ENCODE assay signal across 8 cellular contexts in genomic region chr10:49539320-49539885, GRCh38. TPM values are rescaled to one million over a fixed set of nuclear protein-coding genes. Genes with fewer than 3 reads are reported as not detected.
DNase-seq lines count a peak whose midpoint lies in the region; ATAC-seq, FAIRE-seq and TF ChIP-seq lines count a peak whose summit lies in the region.

No MANE protein-coding gene starts in this region.

- under 1% methylated on average over 26 of the region's 26 CpGs for WGBS in GM12878 (ENCODE audit: insufficient coverage, insufficient replicate concordance, low lambda C conversion rate, missing lambda C conversion rate)
- no CpG with 5 or more reads among the region's 26 CpGs for WGBS in iPS DF 6.9 (ENCODE audit: insufficient coverage, insufficient read length)

- DNase-seq in RPMI7951 (ENCODE audit: low read depth) (peak; percentile 51), GM12878 (ENCODE audit: low read depth, low spot score) (no peak), iPS DF 6.9 (ENCODE audit: low read depth, low spot score) (no peak), retinal pigment epithelial cell (ENCODE audit: low read depth) (no peak), NCI-H2029 treated with DMSO at 0.1 percent for 48 hours (lab: John Stamatoyannopoulos, UW) (no peak)

- in situ Hi-C loops in GM12878 (cut with MboI) = loop anchor here (10.0 kb wide), 1 partner anchor 875 kb away; no protein-coding TSS in a partner anchor

- peak overlapping the region; percentile 90 for H3K9ac ChIP-seq in BLaER1
- H3K9ac ChIP-seq in GM12878 (ENCODE audit: control insufficient read depth, insufficient read depth, low read length) = peak overlapping the region; percentile 62

- 0 out of 2 replicates have a peak, but pooled peaks cover 7% of the 10 kb centered on the region for H3K36me3 ChIP-seq in BLaER1
- no peaks in the 10 kb centered on the region for H3K36me3 ChIP-seq in GM12878 (ENCODE audit: control insufficient read depth in 2 of 2, insufficient read depth in 2 of 2, low read length in 1 of 2)
- H3K36me3 ChIP-seq in iPS DF 6.9 (ENCODE audit: control insufficient read depth, insufficient read depth, low read length) = no peaks in the 10 kb centered on the region

- TF ChIP-seq POLR2A in GM12878 (IDR thresholded peaks at IDR 0.05; ENCODE audit: low read depth, low read length) = no peak

- H4K20me1 ChIP-seq in BLaER1 = peaks cover 16% of the 10 kb centered on the region
- H4K20me1 ChIP-seq in GM12878 (ENCODE audit: control insufficient read depth, insufficient read depth) = no peaks in the 10 kb centered on the region

- H3K27ac ChIP-seq in BLaER1 (peak overlapping the region; percentile 86), GM12878 (ENCODE audit: control insufficient read depth, insufficient read depth) (peak overlapping the region; percentile 82), iPS DF 6.9 (ENCODE audit: low read length) (no peak overlapping the region)

- TF ChIP-seq CTCF in GM12878 (IDR thresholded peaks at IDR 0.05 in 2 of 3, conservative IDR thresholded peaks at IDR 0.05 in 1 of 3; ENCODE audit: control insufficient read depth in 2 of 3, extremely low read depth in 1 of 3, insufficient read depth in 1 of 3, low read depth in 3 of 3, low read length in 3 of 3) (no peak), retinal pigment epithelial cell (conservative IDR thresholded peaks at IDR 0.05; ENCODE audit: low read depth, low read length) (no peak)

- H3K4me3 ChIP-seq in BLaER1 (peak overlapping the region; percentile 92), GM12878 (peak overlapping the region; percentile 64; the same call in 1 of the 2 replicates), iPS DF 6.9 (ENCODE audit: low read length) (peak overlapping the region; percentile 70; the same call in 1 of the 2 replicates), retinal pigment epithelial cell (ENCODE audit: low read length) (peak overlapping the region; percentile 72)

- RAD21 ChIA-PET in GM12878 (lab: Charles Lee; ENCODE audit: unreplicated experiment) = interaction anchor here (0.7 to 1.5 kb wide), 7 partner anchors 9 to 883 kb away, joined by 3 to 5 read pairs (median 3); no protein-coding TSS in a partner anchor

- ATAC-seq in GM19023 (IDR thresholded peaks at IDR 0.05; ENCODE audit: unreplicated experiment) (peak; percentile 13), HG03342 (IDR thresholded peaks at IDR 0.05; ENCODE audit: unreplicated experiment) (peak; percentile 4), GM12878 (peak; percentile 16)

- TF ChIP-seq RAD21 in GM12878 (IDR thresholded peaks at IDR 0.05; ENCODE audit: insufficient read depth, low read depth, low read length) = no peak

- peak overlapping the region; percentile 99 for H2AFZ ChIP-seq in GM12878 (ENCODE audit: control insufficient read depth, low read depth, low read length)

- POLR2A ChIA-PET in GM12878 (lab: Charles Lee) = interaction anchor here (0.5 to 2.7 kb wide), 4 partner anchors 9 to 1098 kb away, joined by 3 to 12 read pairs (median 4); no protein-coding TSS in a partner anchor

- no peak; a peak in 1 of 4 replicates for TF ChIP-seq EP300 in GM12878 (IDR thresholded peaks at IDR 0.05; ENCODE audit: borderline replicate concordance in 1 of 2, control insufficient read depth in 1 of 2, low read depth in 2 of 2, low read length in 2 of 2)

- SMC1A ChIA-PET in GM12878 (lab: Charles Lee; ENCODE audit: uncharacterized antibody, unreplicated experiment) = interaction anchor here (1.2 to 1.9 kb wide), 3 partner anchors 12 to 304 kb away, joined by 3 to 4 read pairs (median 4); no protein-coding TSS in a partner anchor

- H3K9me3 ChIP-seq in BLaER1 = peaks cover 6% of the 10 kb centered on the region
- no peaks in the 10 kb centered on the region; the same call in 2 of the 3 replicates for H3K9me3 ChIP-seq in GM12878 (replicated peaks; ENCODE audit: control insufficient read depth, insufficient read depth, low read length)
- no peaks in the 10 kb centered on the region for H3K9me3 ChIP-seq in iPS DF 6.9 (ENCODE audit: control insufficient read depth, insufficient read depth, low read length)

- no peak for FAIRE-seq in GM12878 (lab: Jason Lieb, UNC)

- intact Hi-C loops in GM12878 (cut with micrococcal nuclease; ENCODE audit: unreplicated experiment) = no loop called here

- peaks cover 33% of the 10 kb centered on the region for H3K4me1 ChIP-seq in BLaER1
- H3K4me1 ChIP-seq in GM12878 (ENCODE audit: control insufficient read depth, insufficient read depth, low read length) = peaks cover 31% of the 10 kb centered on the region
- peaks cover 4% of the 10 kb centered on the region for H3K4me1 ChIP-seq in iPS DF 6.9 (ENCODE audit: control insufficient read depth, insufficient read depth, low read length)

- CTCF ChIA-PET in GM12878 (lab: Yijun Ruan, JAX) = interaction anchor here (0.6 to 1.7 kb wide), 9 partner anchors 12 to 883 kb away, joined by 3 to 7 read pairs (median 3); no protein-coding TSS in a partner anchor

- peak overlapping the region; percentile 94 for H3K4me2 ChIP-seq in BLaER1
- peak overlapping the region; percentile 96 for H3K4me2 ChIP-seq in GM12878 (ENCODE audit: control insufficient read depth, insufficient read depth)

- peaks cover 15% of the 10 kb centered on the region for H3K79me2 ChIP-seq in GM12878 (ENCODE audit: control insufficient read depth, insufficient read depth, low read length)

- no peaks in the 10 kb centered on the region for H3K27me3 ChIP-seq in BLaER1
- no peaks in the 10 kb centered on the region for H3K27me3 ChIP-seq in GM12878 (replicated peaks in 1 of 2; ENCODE audit: control insufficient read depth in 2 of 2, insufficient read depth in 2 of 2, low read length in 1 of 2)
- H3K27me3 ChIP-seq in iPS DF 6.9 (ENCODE audit: control insufficient read depth, insufficient read depth, low read length) = peaks cover 2% of the 10 kb centered on the region; the same call in 1 of the 2 replicates

- TSS peak; percentile 88 for BruUV-seq in GM12878 (replicated peaks; lab: Mats Ljungman, UMichigan)

TF ChIP-seq in GM12878, 131 proteins besides CTCF, POLR2A, EP300 and RAD21 (continues in another document):
- no peak for TF ChIP-seq KAT2A (conservative IDR thresholded peaks at IDR 0.05; ENCODE audit: control insufficient read depth, low read depth, low read length)
- no peak for TF ChIP-seq SREBF1 (IDR thresholded peaks at IDR 0.05; ENCODE audit: low read length)
- TF ChIP-seq NBN (IDR thresholded peaks at IDR 0.05) = peak; percentile 22
- TF ChIP-seq SRF (IDR thresholded peaks at IDR 0.05; ENCODE audit: low read depth in 2 of 2, low read length in 2 of 2) = no peak
- TF ChIP-seq SKIL (IDR thresholded peaks at IDR 0.05; ENCODE audit: low read depth, poor library complexity, severe bottlenecking) = peak; percentile 51
- no peak for TF ChIP-seq EGR1 (IDR thresholded peaks at IDR 0.05; ENCODE audit: borderline replicate concordance in 1 of 2, low read depth in 2 of 2, low read length in 2 of 2)
- no peak for TF ChIP-seq RBBP5 (conservative IDR thresholded peaks at IDR 0.05)
- TF ChIP-seq EED (IDR thresholded peaks at IDR 0.05; ENCODE audit: low read depth) = no peak
- TF ChIP-seq RB1 (IDR thresholded peaks at IDR 0.05; ENCODE audit: borderline replicate concordance) = no peak
- TF ChIP-seq TCF3 (IDR thresholded peaks at IDR 0.05; ENCODE audit: borderline replicate concordance, insufficient read depth, low read depth, low read length) = no peak
- no peak for TF ChIP-seq CREM (IDR thresholded peaks at IDR 0.05; ENCODE audit: low read depth)
- no peak for TF ChIP-seq SMAD1 (IDR thresholded peaks at IDR 0.05; ENCODE audit: low read depth, partially characterized antibody)
- TF ChIP-seq GATAD2B (conservative IDR thresholded peaks at IDR 0.05; ENCODE audit: low read depth) = no peak; the same call in 1 of the 2 replicates

RNA-seq across cellular contexts. Expression of gene ERCC6, which starts 0.5 kb away (rescaled TPM):
- total RNA-seq in RPMI7951 (2014; rRNA removed; shearing (Covaris generic)) = 7.8 and 8.1 TPM in 2 replicates
- 48.7 and 58.7 TPM in 2 replicates for total RNA-seq in GM12878 (2013; cell fraction: nucleolus; rRNA removed)
- total RNA-seq in GM12878 (2014; rRNA removed) = 6.8 and 8.4 TPM in 2 replicates
- total RNA-seq in GM12878 (2014; rRNA removed; fragmentation: Illumina TruSeq; extraction: Trizol) = 9.6 and 11.4 TPM in 2 replicates
- 15.0 and 15.6 TPM in 2 replicates for total RNA-seq in GM12878 (2021)
- 5.8 TPM for polyA plus RNA-seq in GM12878 (2011; ENCODE audit: low read depth)
- 11.8 and 16.2 TPM in 2 replicates for polyA plus RNA-seq in GM12878 (2011; rRNA removed)
- polyA plus RNA-seq in GM12878 (2011; cell fraction: cytosol; rRNA removed) = 6.7 and 7.6 TPM in 2 replicates
- 17.7 and 20.8 TPM in 2 replicates for polyA plus RNA-seq in GM12878 (2011; cell fraction: nucleus; rRNA removed)
- polyA plus RNA-seq in GM12878 (2012) = 6.8 and 8.1 TPM in 2 replicates
- 7.9 and 9.2 TPM in 2 replicates for polyA plus RNA-seq in GM12878 (2014; fragmentation: Illumina TruSeq; extraction: Trizol)
- 1 to 10 TPM; 4.3 to 6.6 TPM for polyA plus RNA-seq in GM12878 (2014; fragmentation: Nextera tagmentation; extraction: Ambion mirVana)
- polyA plus RNA-seq in GM12878 (2014; rRNA removed) = 4.9 and 6.1 TPM in 2 replicates
- polyA plus RNA-seq in GM12878 (2016; fragmentation: Nextera tagmentation; extraction: Ambion mirVana) = 1 to 10 TPM; 7.8 to 9.8 TPM
- polyA minus RNA-seq in GM12878 (2011; rRNA and poly(A)+ RNA removed) = 40.6 and 69.3 TPM in 2 replicates
- polyA minus RNA-seq in GM12878 (2011; cell fraction: cytosol; rRNA and poly(A)+ RNA removed) = 5.9 and 8.0 TPM in 2 replicates
- polyA minus RNA-seq in GM12878 (2011; cell fraction: nucleus; rRNA and poly(A)+ RNA removed) = 20.3 and 27.0 TPM in 2 replicates
